Comparison of ENCODE assay signal across 8 cellular contexts in the genomic region with DNA sequence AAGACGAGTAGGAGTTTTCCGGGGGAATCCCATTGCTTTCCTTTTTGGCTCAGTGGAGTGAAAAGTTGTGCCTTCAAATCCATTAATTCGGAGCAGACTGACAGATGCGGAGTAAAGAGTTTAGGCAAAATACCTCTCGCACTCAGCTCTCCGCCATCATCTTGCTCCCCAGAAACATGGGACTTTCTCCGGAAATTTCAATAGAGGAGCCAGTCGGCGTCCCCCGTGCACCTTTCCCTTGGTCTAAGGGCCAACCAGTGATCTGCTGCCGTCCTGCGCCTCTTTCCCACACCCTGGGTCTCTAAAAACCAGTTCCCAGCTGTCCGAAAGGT. TPM values are rescaled to one million over a fixed set of nuclear protein-coding genes. Genes with fewer than 3 reads are reported as not detected.
DNase-seq lines count a peak whose midpoint lies in the region; ATAC-seq and TF ChIP-seq lines count a peak whose summit lies in the region.

No MANE protein-coding gene starts in this region.

- peak overlapping the region; percentile 86 for H3K4me2 ChIP-seq in DOHH2 (ENCODE audit: low read length)

- peak; percentile 35 for ATAC-seq in GM19467 (IDR thresholded peaks at IDR 0.05; ENCODE audit: unreplicated experiment)
- ATAC-seq in HG03460 (IDR thresholded peaks at IDR 0.05; ENCODE audit: unreplicated experiment) = peak; percentile 49
- peak; percentile 63 for ATAC-seq in WTC11
- ATAC-seq in left ventricle myocardium superior = peak; percentile 56

- H3K27ac Mint-ChIP-seq in WTC11 = peak overlapping the region; percentile 96

- H3K27me3 ChIP-seq in DOHH2 (ENCODE audit: control insufficient read depth, low read length) = no peaks in the 10 kb centered on the region

- POLR2A ChIA-PET in WTC11 (lab: Charles Lee) = no interaction called here

- H3K4me3 ChIP-seq in DOHH2 (ENCODE audit: low read length) = peak overlapping the region; percentile 97
- H3K4me3 ChIP-seq in skeletal muscle cell (ENCODE audit: low read depth, low read length) = peak overlapping the region; percentile 84

- H3K4me1 ChIP-seq in DOHH2 (ENCODE audit: control insufficient read depth, low read length) = peaks cover 27% of the 10 kb centered on the region

- H3K27ac ChIP-seq in DOHH2 (ENCODE audit: low read depth, low read length) = peak overlapping the region; percentile 61

- no peak for DNase-seq in WTC11 (ENCODE audit: low spot score)
- no peak for DNase-seq in left ventricle myocardium superior
- no peak for DNase-seq in skeletal muscle cell (ENCODE audit: low read depth)
- no peak for DNase-seq in activated effector memory CD4-positive, alpha-beta T cell treated with Interleukin-2 at 50 U/mL for 16 hours
- no peak for DNase-seq in middle frontal gyrus (ENCODE audit: extremely low spot score, low spot score)

- TF ChIP-seq CTCF in DOHH2 (IDR thresholded peaks at IDR 0.05; ENCODE audit: low read depth, low read length, poor library complexity, severe bottlenecking) (no peak), WTC11 (IDR thresholded peaks at IDR 0.05) (no peak)

- CTCF ChIA-PET in WTC11 (lab: Charles Lee) = interaction anchor here (0.9 to 1.0 kb wide), 2 partner anchors 215 to 526 kb away, joined by 3 read pairs; no protein-coding TSS in a partner anchor

- H3K4me3 Mint-ChIP-seq in WTC11 = peak overlapping the region; percentile 99

- no peaks in the 10 kb centered on the region for H3K9me2 ChIP-seq in DOHH2 (replicated peaks; ENCODE audit: control insufficient read depth, low read length)

- no peaks in the 10 kb centered on the region; the same call in 1 of the 2 replicates for H4K20me1 ChIP-seq in DOHH2 (ENCODE audit: control insufficient read depth, insufficient read depth, low read depth, low read length)

- no peaks in the 10 kb centered on the region for H3F3A ChIP-seq in DOHH2 (ENCODE audit: control insufficient read depth, insufficient read depth)

- peaks cover 47% of the 10 kb centered on the region for H3K36me3 ChIP-seq in DOHH2 (ENCODE audit: control insufficient read depth, low read length)

- peaks cover 21% of the 10 kb centered on the region for H3K36me3 Mint-ChIP-seq in WTC11

- no peaks in the 10 kb centered on the region for H3K27me3 Mint-ChIP-seq in WTC11 (ENCODE audit: low read depth)

- H3K79me2 ChIP-seq in DOHH2 (ENCODE audit: control insufficient read depth, low read length) = peaks cover 85% of the 10 kb centered on the region

- intact Hi-C loops in left ventricle myocardium superior (cut with micrococcal nuclease) = no loop called here

- H3K9me3 Mint-ChIP-seq in WTC11 = no peaks in the 10 kb centered on the region

- H3K4me1 Mint-ChIP-seq in WTC11 = peaks cover 28% of the 10 kb centered on the region

- no peaks in the 10 kb centered on the region for H3K9me3 ChIP-seq in DOHH2 (ENCODE audit: control insufficient read depth, insufficient read depth, low read length)

TF ChIP-seq in WTC11, 78 proteins besides CTCF, POLR2A, EP300 and RAD21:
- TF ChIP-seq CREB1 (CRISPR knock-in tag; IDR thresholded peaks at IDR 0.05) (no peak), GABPB1 (CRISPR knock-in tag; IDR thresholded peaks at IDR 0.05) (no peak), NFATC4 (CRISPR knock-in tag; IDR thresholded peaks at IDR 0.05) (no peak), EMX1 (CRISPR knock-in tag; IDR thresholded peaks at IDR 0.05) (no peak)

RNA-seq across cellular contexts. Expression of a gene that starts 0.3 kb away (rescaled TPM):
- total RNA-seq in WTC11 (2021) (13.5 to 15.2 TPM (median 13.8 TPM) in 3 replicates), left ventricle myocardium superior (2.5 TPM)

RNA-seq across cellular contexts. Expression of a gene that starts 0.4 kb away (rescaled TPM):
- total RNA-seq in WTC11 (2021) (25.0 to 29.3 TPM (median 27.0 TPM) in 3 replicates), left ventricle myocardium superior (29.2 TPM)

RNA-seq across cellular contexts. Expression of a gene that starts 43.9 kb away (rescaled TPM):
- total RNA-seq in WTC11 (2021) (25.8 to 29.9 TPM (median 26.5 TPM) in 3 replicates), left ventricle myocardium superior (7.5 TPM)
